ENCODE assay signal across 19 cellular contexts in genomic region chr2:223918671-223919134, GRCh38. TPM values are rescaled to one million over a fixed set of nuclear protein-coding genes. Genes with fewer than 3 reads are reported as not detected.
DNase-seq lines count a peak whose midpoint lies in the region; TF ChIP-seq lines count a peak whose summit lies in the region.
"Had no signal": no experiment of that assay in that cellular context is flagged by ENCODE, and none has a peak within 500 bp of the region (broad histone marks: within the 10 kb centered on the region; RNA-seq: fewer than 3 reads in every experiment).

No MANE protein-coding gene starts in this region.

- TF ChIP-seq CTCF in fibroblast of villous mesenchyme (IDR thresholded peaks at IDR 0.05; ENCODE audit: insufficient read depth, low read depth, low read length): no peak

- H3K4me3 ChIP-seq in fibroblast of villous mesenchyme (ENCODE audit: low read depth, low read length): no peak overlapping the region
- H3K4me3 ChIP-seq: adrenal gland, gastroesophageal sphincter had no signal

- peak; percentile 61 for DNase-seq in CD1c-positive myeloid dendritic cell (ENCODE audit: extremely low spot score)
- DNase-seq in NOMO-1 (lab: John Stamatoyannopoulos, UW; ENCODE audit: unreplicated experiment in 2 of 2): peak; percentile 45 to 53
- peak; percentile 60 for DNase-seq in fibroblast of villous mesenchyme (ENCODE audit: low read depth)
- DNase-seq in posterior vena cava (ENCODE audit: low spot score): peak; percentile 62
- DNase-seq in posterior cingulate gyrus: no peak
- no peak for DNase-seq in stimulated activated naive CD4-positive, alpha-beta T cell (lab: John Stamatoyannopoulos, UW)
- DNase-seq in NCI-H446 treated with DMSO at 0.1 percent for 48 hours (lab: John Stamatoyannopoulos, UW): no peak
- DNase-seq: activated CD4-positive, alpha-beta T cell treated with anti-CD3 and anti-CD28 coated beads, Interleukin-2, amount 50 U/mL, for 4 hours; activated effector memory CD4-positive, alpha-beta T cell treated with anti-CD3 and anti-CD28 coated beads, Interleukin-2, amount 50 U/mL, for 16 hours; CD8-positive, alpha-beta T cell; GF-D8; HFFc6; NCI-H1436 treated with DMSO at 0.1 percent for 48 hours; NCI-H2171; NCI-H526 treated with DMSO at 0.1 percent for 48 hours; stimulated activated CD8-positive, alpha-beta memory T cell treated with anti-CD3 and anti-CD28 coated beads, Interleukin-4, amount 100 ng/mL, for 48 hours; T-helper 17 cell had no signal

- intact Hi-C loops in posterior vena cava (cut with DNase I): no loop called here
- intact Hi-C loops in posterior cingulate gyrus (cut with DNase I): no loop called here

RNA-seq across cellular contexts. Expression of gene WDFY1, which starts 26.4 kb away (rescaled TPM):
- total RNA-seq in fibroblast of villous mesenchyme (113 and 152 TPM in 2 replicates), posterior vena cava (10 to 100 TPM; 43.3 to 44.1 TPM)

RNA-seq across cellular contexts. Expression of gene MRPL44, which starts 38.6 kb away (rescaled TPM):
- total RNA-seq in fibroblast of villous mesenchyme (22.9 and 32.0 TPM in 2 replicates), posterior vena cava (10 to 100 TPM; 10.4 to 12.2 TPM)

Comparison
In these comparisons a context has a peak if more than half of its experiments do, and no peak if none do; other contexts are left out.
1. DNase-seq: peak in CD1c-positive myeloid dendritic cell (single experiment), NOMO-1 (2 of 2), fibroblast of villous mesenchyme (single experiment) and posterior vena cava (single experiment); none in posterior cingulate gyrus (0 of 10), stimulated activated naive CD4-positive, alpha-beta T cell (0 of 6) and NCI-H446 treated with DMSO at 0.1 percent for 48 hours (single experiment).